ENCODE assay signal across 1 cellular context in the genomic region with DNA sequence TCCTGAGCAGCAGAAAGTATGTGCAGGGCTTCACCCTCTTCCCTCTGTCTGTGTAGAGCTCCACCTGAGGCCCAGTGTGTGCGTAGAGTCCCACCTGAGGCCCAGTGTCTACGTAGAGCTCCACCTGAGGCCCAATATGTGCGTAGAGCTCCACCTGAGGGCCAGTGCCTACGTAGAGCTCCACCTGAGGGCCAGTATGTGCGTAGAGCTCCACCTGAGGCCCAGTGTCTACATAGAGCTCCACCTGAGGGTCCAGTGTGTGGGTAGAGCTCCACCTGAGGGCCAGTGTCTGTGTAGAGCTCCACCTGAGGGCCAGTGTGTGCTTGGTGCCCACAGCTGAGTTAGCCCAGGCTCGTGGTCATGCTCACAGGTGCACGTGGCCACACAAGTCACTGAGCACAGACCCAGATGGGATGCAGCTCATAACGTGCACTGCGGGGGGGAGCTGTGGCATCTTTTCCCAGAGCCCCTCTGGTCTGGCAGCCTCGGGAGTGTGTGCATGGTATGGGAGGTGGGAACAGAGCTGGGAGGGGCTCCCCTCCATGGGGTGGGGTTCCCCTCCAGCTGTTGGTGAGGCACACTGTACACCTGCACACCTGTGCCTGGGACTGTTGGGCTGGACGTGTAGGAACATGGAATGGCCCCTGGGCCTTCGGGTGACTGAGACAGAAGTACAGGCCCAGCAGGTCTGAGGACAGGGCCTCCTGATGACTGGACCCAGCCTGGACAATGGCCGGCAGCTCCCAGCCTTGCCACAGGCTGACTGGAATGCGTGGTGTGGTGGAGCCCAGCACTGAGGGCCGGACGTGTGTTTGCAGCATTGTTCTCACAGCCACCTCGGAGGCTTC.
TF ChIP-seq lines count a peak whose summit lies in the region.

No MANE protein-coding gene starts in this region.

TF ChIP-seq in GM23338, 12 proteins besides CTCF, POLR2A, EP300 and RAD21:
- TF ChIP-seq, protein P1, sequence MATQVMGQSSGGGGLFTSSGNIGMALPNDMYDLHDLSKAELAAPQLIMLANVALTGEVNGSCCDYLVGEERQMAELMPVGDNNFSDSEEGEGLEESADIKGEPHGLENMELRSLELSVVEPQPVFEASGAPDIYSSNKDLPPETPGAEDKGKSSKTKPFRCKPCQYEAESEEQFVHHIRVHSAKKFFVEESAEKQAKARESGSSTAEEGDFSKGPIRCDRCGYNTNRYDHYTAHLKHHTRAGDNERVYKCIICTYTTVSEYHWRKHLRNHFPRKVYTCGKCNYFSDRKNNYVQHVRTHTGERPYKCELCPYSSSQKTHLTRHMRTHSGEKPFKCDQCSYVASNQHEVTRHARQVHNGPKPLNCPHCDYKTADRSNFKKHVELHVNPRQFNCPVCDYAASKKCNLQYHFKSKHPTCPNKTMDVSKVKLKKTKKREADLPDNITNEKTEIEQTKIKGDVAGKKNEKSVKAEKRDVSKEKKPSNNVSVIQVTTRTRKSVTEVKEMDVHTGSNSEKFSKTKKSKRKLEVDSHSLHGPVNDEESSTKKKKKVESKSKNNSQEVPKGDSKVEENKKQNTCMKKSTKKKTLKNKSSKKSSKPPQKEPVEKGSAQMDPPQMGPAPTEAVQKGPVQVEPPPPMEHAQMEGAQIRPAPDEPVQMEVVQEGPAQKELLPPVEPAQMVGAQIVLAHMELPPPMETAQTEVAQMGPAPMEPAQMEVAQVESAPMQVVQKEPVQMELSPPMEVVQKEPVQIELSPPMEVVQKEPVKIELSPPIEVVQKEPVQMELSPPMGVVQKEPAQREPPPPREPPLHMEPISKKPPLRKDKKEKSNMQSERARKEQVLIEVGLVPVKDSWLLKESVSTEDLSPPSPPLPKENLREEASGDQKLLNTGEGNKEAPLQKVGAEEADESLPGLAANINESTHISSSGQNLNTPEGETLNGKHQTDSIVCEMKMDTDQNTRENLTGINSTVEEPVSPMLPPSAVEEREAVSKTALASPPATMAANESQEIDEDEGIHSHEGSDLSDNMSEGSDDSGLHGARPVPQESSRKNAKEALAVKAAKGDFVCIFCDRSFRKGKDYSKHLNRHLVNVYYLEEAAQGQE (IDR thresholded peaks at IDR 0.05; ENCODE audit: unreplicated experiment), result no peak
- TF ChIP-seq POLR2AphosphoS5 (IDR thresholded peaks at IDR 0.05; ENCODE audit: low read depth) (no peak), JUNB (IDR thresholded peaks at IDR 0.05; ENCODE audit: unreplicated experiment) (no peak), CREB1 (CRISPR knock-in tag; IDR thresholded peaks at IDR 0.05; ENCODE audit: low read depth) (no peak), EZH2 (IDR thresholded peaks at IDR 0.05; ENCODE audit: low read depth, unreplicated experiment) (no peak), NANOG (IDR thresholded peaks at IDR 0.05; ENCODE audit: borderline replicate concordance) (no peak), ZNF462 (CRISPR knock-in tag; IDR thresholded peaks at IDR 0.05) (no peak), EZH2phosphoT487 (IDR thresholded peaks at IDR 0.05; ENCODE audit: unreplicated experiment) (no peak), ZNF331 (CRISPR knock-in tag; IDR thresholded peaks at IDR 0.05; ENCODE audit: low read depth) (no peak), STAT1 (IDR thresholded peaks at IDR 0.05; ENCODE audit: unreplicated experiment) (no peak), ZNF114 (CRISPR knock-in tag; IDR thresholded peaks at IDR 0.05) (no peak), ETS1 (IDR thresholded peaks at IDR 0.05) (no peak)
